In genomic region chr2:236119476-236119875, GRCh38 we compare ENCODE assay signal across 31 cellular contexts. TPM values are rescaled to one million over a fixed set of nuclear protein-coding genes. Genes with fewer than 3 reads are reported as not detected.
"Had no signal": no experiment of that assay in that cellular context is flagged by ENCODE, and none has a peak within 500 bp of the region (broad histone marks: within the 10 kb centered on the region; RNA-seq: fewer than 3 reads in every experiment).

No MANE protein-coding gene starts in this region.

- FAIRE-seq: TTC549 had no signal

- H3K36me3 Mint-ChIP-seq: activated CD4-positive, alpha-beta memory T cell treated with anti-CD3 and anti-CD28 coated beads for 36 hours; activated naive CD4-positive, alpha-beta T cell treated with anti-CD3 and anti-CD28 coated beads, Interleukin-2, amount 10 ng/mL, durations not matched to agents 7 days and 5 days; activated naive CD8-positive, alpha-beta T cell had no signal

- H3K4me3 ChIP-seq: Peyer's patch, SJSA1 had no signal

- H3K27me3 ChIP-seq: Peyer's patch, SJSA1 had no signal

- H3K27ac ChIP-seq: Peyer's patch, SJSA1 had no signal

- DNase-seq: activated B cell treated with CpG ODN at 0.5 μM for 24 hours; activated CD4-positive, alpha-beta memory T cell treated with anti-CD3 and anti-CD28 coated beads for 36 hours; activated CD4-positive, alpha-beta T cell treated with anti-CD3 and anti-CD28 coated beads for 4 hours; activated CD4-positive, alpha-beta T cell treated with anti-CD3 and anti-CD28 coated beads, Interleukin-2, amount 50 U/mL, for 1 hour; activated CD4-positive, CD25-positive, alpha-beta regulatory T cell treated with anti-CD3 and anti-CD28 coated beads, Interleukin-2, amount 50 U/mL, for 72 hours; activated CD8-positive, alpha-beta memory T cell treated with anti-CD3 and anti-CD28 coated beads, Interleukin-2, amount 50 U/mL, for 4 hours; activated effector memory CD4-positive, alpha-beta T cell treated with Interleukin-2 at 50 U/mL for 16 hours; activated naive CD4-positive, alpha-beta T cell treated with anti-CD3 and anti-CD28 coated beads, Interleukin-2, amount 10 ng/mL, durations not matched to agents 7 days and 5 days; activated naive CD8-positive, alpha-beta T cell treated with anti-CD3 and anti-CD28 coated beads, Interleukin-2, amount 50 U/mL, for 24 hours; activated T-cell treated with anti-CD3 and anti-CD28 coated beads for 4 hours; activated T-cell treated with anti-CD3 and anti-CD28 coated beads, Interleukin-2, amount 50 U/mL, for 4 hours; anterior cingulate cortex; MM.1S; MV-4-11; NCI-H1436 treated with DMSO at 0.1 percent for 48 hours; NCI-H1694 treated with DMSO at 0.1 percent for 48 hours; NCI-H345; NCI-H524 treated with DMSO at 0.1 percent for 48 hours; NK-92 treated with Interleukin-12 subunit alpha and Interleukin-12 subunit beta, amount 100 ng/mL, for 24 hours; PC-3; Peyer's patch; RPMI8226; SK-N-SH had no signal

- ATAC-seq: activated naive CD8-positive, alpha-beta T cell treated with anti-CD3 and anti-CD28 coated beads, Interleukin-2, amount 50 U/mL, for 24 hours; activated T-cell treated with anti-CD3 and anti-CD28 coated beads, Interleukin-2, amount 50 U/mL, for 4 hours; PC-3 had no signal

- H3K4me3 Mint-ChIP-seq: activated B cell treated with CpG ODN at 0.5 μM for 24 hours; activated CD4-positive, alpha-beta memory T cell treated with anti-CD3 and anti-CD28 coated beads for 36 hours; activated naive CD4-positive, alpha-beta T cell treated with anti-CD3 and anti-CD28 coated beads, Interleukin-2, amount 10 ng/mL, durations not matched to agents 7 days and 5 days; activated naive CD8-positive, alpha-beta T cell; activated naive CD8-positive, alpha-beta T cell treated with anti-CD3 and anti-CD28 coated beads, Interleukin-2, amount 50 U/mL, for 24 hours; activated T-cell treated with anti-CD3 and anti-CD28 coated beads, Interleukin-2, amount 50 U/mL, for 4 hours; activated T-helper 1 cell treated with anti-CD3 and anti-CD28 coated beads, Interleukin-12 subunit alpha, Interleukin-12 subunit beta, Interleukin-2, Interleukin-4 antibody, amounts not matched to agents 30 ng/mL and 10 ng/mL and 1 ng/mL, durations not matched to agents 14 hours and 24 hours and 36 hours; brain; central memory CD8-positive, alpha-beta T cell; T-helper 1 cell treated with Interleukin-12 subunit alpha and Interleukin-12 subunit beta and Interleukin-4 antibody, amounts not matched to agents 30 μg/mL and 1 μg/mL, for 36 hours; T-helper 2 cell treated with Interferon-gamma antibody and Interleukin-4, amounts not matched to agents 5 μg/mL and 100 μg/mL, for 36 hours had no signal

- H3K4me2 ChIP-seq: SK-N-SH had no signal

- H3K4me1 ChIP-seq: Peyer's patch had no signal

- H3K9me3 ChIP-seq: Peyer's patch, SJSA1, SK-N-SH had no signal

- H3K27ac Mint-ChIP-seq: activated B cell treated with CpG ODN at 0.5 μM for 24 hours; activated CD4-positive, alpha-beta memory T cell treated with anti-CD3 and anti-CD28 coated beads for 36 hours; activated naive CD4-positive, alpha-beta T cell treated with anti-CD3 and anti-CD28 coated beads, Interleukin-2, amount 10 ng/mL, durations not matched to agents 7 days and 5 days; activated naive CD8-positive, alpha-beta T cell; activated naive CD8-positive, alpha-beta T cell treated with anti-CD3 and anti-CD28 coated beads, Interleukin-2, amount 50 U/mL, for 24 hours; activated T-helper 1 cell treated with anti-CD3 and anti-CD28 coated beads, Interleukin-12 subunit alpha, Interleukin-12 subunit beta, Interleukin-2, Interleukin-4 antibody, amounts not matched to agents 30 ng/mL and 10 ng/mL and 1 ng/mL, durations not matched to agents 14 hours and 24 hours and 36 hours; brain; T-helper 1 cell treated with Interleukin-12 subunit alpha and Interleukin-12 subunit beta and Interleukin-4 antibody, amounts not matched to agents 30 μg/mL and 1 μg/mL, for 36 hours; T-helper 2 cell treated with Interferon-gamma antibody and Interleukin-4, amounts not matched to agents 5 μg/mL and 100 μg/mL, for 36 hours had no signal

- H3K9me3 Mint-ChIP-seq: activated B cell treated with CpG ODN at 0.5 μM for 24 hours; activated CD4-positive, alpha-beta memory T cell treated with anti-CD3 and anti-CD28 coated beads for 36 hours; activated naive CD4-positive, alpha-beta T cell treated with anti-CD3 and anti-CD28 coated beads, Interleukin-2, amount 10 ng/mL, durations not matched to agents 7 days and 5 days; activated naive CD8-positive, alpha-beta T cell treated with anti-CD3 and anti-CD28 coated beads, Interleukin-2, amount 50 U/mL, for 24 hours; activated T-cell treated with anti-CD3 and anti-CD28 coated beads, Interleukin-2, amount 50 U/mL, for 4 hours; activated T-helper 1 cell treated with anti-CD3 and anti-CD28 coated beads, Interleukin-12 subunit alpha, Interleukin-12 subunit beta, Interleukin-2, Interleukin-4 antibody, amounts not matched to agents 30 ng/mL and 10 ng/mL and 1 ng/mL, durations not matched to agents 14 hours and 24 hours and 36 hours; brain; central memory CD8-positive, alpha-beta T cell; T-helper 1 cell treated with Interleukin-12 subunit alpha and Interleukin-12 subunit beta and Interleukin-4 antibody, amounts not matched to agents 30 μg/mL and 1 μg/mL, for 36 hours; T-helper 2 cell treated with Interferon-gamma antibody and Interleukin-4, amounts not matched to agents 5 μg/mL and 100 μg/mL, for 36 hours had no signal

- H3K27me3 Mint-ChIP-seq: activated B cell treated with CpG ODN at 0.5 μM for 24 hours; central memory CD8-positive, alpha-beta T cell had no signal

- H3K9ac ChIP-seq: SK-N-SH had no signal

- H3K4me1 Mint-ChIP-seq: activated B cell treated with CpG ODN at 0.5 μM for 24 hours; activated naive CD4-positive, alpha-beta T cell treated with anti-CD3 and anti-CD28 coated beads, Interleukin-2, amount 10 ng/mL, durations not matched to agents 7 days and 5 days; activated naive CD8-positive, alpha-beta T cell treated with anti-CD3 and anti-CD28 coated beads, Interleukin-2, amount 50 U/mL, for 24 hours; central memory CD8-positive, alpha-beta T cell had no signal

RNA-seq across cellular contexts. Expression of gene GBX2, which starts 48.7 kb away (rescaled TPM):
- total RNA-seq: activated B cell treated with CpG ODN at 0.5 μM for 24 hours; activated CD4-positive, alpha-beta memory T cell treated with anti-CD3 and anti-CD28 coated beads for 36 hours; activated T-cell treated with anti-CD3 and anti-CD28 coated beads, Interleukin-2, amount 50 U/mL, for 4 hours; activated T-helper 1 cell treated with anti-CD3 and anti-CD28 coated beads, Interleukin-12 subunit alpha, Interleukin-12 subunit beta, Interleukin-2, Interleukin-4 antibody, amounts not matched to agents 30 ng/mL and 10 ng/mL and 1 ng/mL, durations not matched to agents 14 hours and 24 hours and 36 hours; Peyer's patch had no signal
